In genomic region chr12:113534555-113534954, GRCh38 we compare ENCODE assay signal across 6 cellular contexts.
"Had no signal": no experiment of that assay in that cellular context is flagged by ENCODE, and none has a peak within 500 bp of the region (broad histone marks: within the 10 kb centered on the region; RNA-seq: fewer than 3 reads in every experiment).

No MANE protein-coding gene starts in this region.

- FAIRE-seq: HTR-8/SVneo had no signal

- H3K36me3 ChIP-seq: HAP-1 had no signal

- H3K4me3 ChIP-seq: GM23248, HAP-1 had no signal

- H3K27ac ChIP-seq: GM23248 had no signal

- H2AFZ ChIP-seq: GM23248 had no signal

- H3K9ac ChIP-seq: GM23248 had no signal

- DNase-seq: GM23248, GOT3, H7, KG1 had no signal

- H3K4me1 ChIP-seq: HAP-1 had no signal

- H3K9me3 ChIP-seq: HAP-1 had no signal
